8 cellular contexts compared by ENCODE assay signal in genomic region chr7:140479062-140479738, GRCh38. TPM values are rescaled to one million over a fixed set of nuclear protein-coding genes. Genes with fewer than 3 reads are reported as not detected.
DNase-seq lines count a peak whose midpoint lies in the region; ATAC-seq and TF ChIP-seq lines count a peak whose summit lies in the region.

TSS of gene MKRN1 (minus strand) at chr7:140479505. CDS start at chr7:140479344, 161 bp downstream.

- H3K27me3 ChIP-seq in osteoblast (ENCODE audit: insufficient read depth, low read length): peaks cover 2% of the 10 kb centered on the region
- H3K27me3 ChIP-seq in thoracic aorta (replicated peaks; ENCODE audit: insufficient read depth): no peaks in the 10 kb centered on the region

- TF ChIP-seq CTCF in osteoblast (IDR thresholded peaks at IDR 0.05; ENCODE audit: extremely low read depth, low read depth, low read length): no peak
- no peak for TF ChIP-seq CTCF in thoracic aorta (IDR thresholded peaks at IDR 0.05)

- H3K4me1 ChIP-seq in osteoblast (ENCODE audit: insufficient read depth, low read length): peaks cover 8% of the 10 kb centered on the region
- H3K4me1 ChIP-seq in thoracic aorta (ENCODE audit: control insufficient read depth in 1 of 2, low read depth in 2 of 2): peaks cover 11 to 22% of the 10 kb centered on the region in 2 donors

- no peaks in the 10 kb centered on the region for H3K9me3 Mint-ChIP-seq in activated naive CD8-positive, alpha-beta T cell (ENCODE audit: low read depth)

- no peaks in the 10 kb centered on the region for H3K9me3 ChIP-seq in osteoblast (ENCODE audit: low read depth, low read length)
- H3K9me3 ChIP-seq in thoracic aorta: no peaks in the 10 kb centered on the region

- peak; percentile 98 for DNase-seq in NCI-H1092 treated with DMSO at 0.1 percent for 48 hours (lab: John Stamatoyannopoulos, UW)
- DNase-seq in SKM-1 (lab: John Stamatoyannopoulos, UW; ENCODE audit: unreplicated experiment): peak; percentile 75
- peak; percentile 91 for DNase-seq in glomerular visceral epithelial cell (ENCODE audit: extremely low spot score)
- DNase-seq in osteoblast (ENCODE audit: insufficient read length, low spot score, missing footprints): peak; percentile 98
- peak; percentile 79 for DNase-seq in thoracic aorta (ENCODE audit: low spot score)

- H2AFZ ChIP-seq in osteoblast (ENCODE audit: low read length): peak within 1 kb of the TSS; percentile 94

- H3K4me2 ChIP-seq in osteoblast (ENCODE audit: insufficient read depth, low read length): peak within 1 kb of the TSS; percentile 79

- peak; percentile 95 for ATAC-seq in HG02610 (IDR thresholded peaks at IDR 0.05; ENCODE audit: unreplicated experiment)
- peak; percentile 91 for ATAC-seq in thoracic aorta (ENCODE audit: insufficient number of reproducible peaks, low FRiP score, low read depth)

- H3K4me1 Mint-ChIP-seq in activated naive CD8-positive, alpha-beta T cell (ENCODE audit: low read depth): peaks cover 29% of the 10 kb centered on the region

- H3K36me3 ChIP-seq in osteoblast (ENCODE audit: insufficient read depth, low read length) (no peaks in the 10 kb centered on the region), thoracic aorta (no peaks in the 10 kb centered on the region)

- H3K27ac ChIP-seq in osteoblast (ENCODE audit: low read depth, low read length) (peak within 1 kb of the TSS; percentile 63), thoracic aorta (peak within 1 kb of the TSS; percentile 69 to 82)

- peak within 1 kb of the TSS; percentile 99 for H3K4me3 Mint-ChIP-seq in activated naive CD8-positive, alpha-beta T cell

- peak within 1 kb of the TSS; percentile 96 for H3K27ac Mint-ChIP-seq in activated naive CD8-positive, alpha-beta T cell

- no peaks in the 10 kb centered on the region for H3K36me3 Mint-ChIP-seq in activated naive CD8-positive, alpha-beta T cell

- peak within 1 kb of the TSS; percentile 94 for H3K4me3 ChIP-seq in GM08714 (ENCODE audit: low read length)
- H3K4me3 ChIP-seq in osteoblast (ENCODE audit: insufficient read depth, low read length): peak within 1 kb of the TSS; percentile 89
- H3K4me3 ChIP-seq in thoracic aorta: peak within 1 kb of the TSS; percentile 97

- no peaks in the 10 kb centered on the region for H3K27me3 Mint-ChIP-seq in activated naive CD8-positive, alpha-beta T cell

- peaks cover 28% of the 10 kb centered on the region for H4K20me1 ChIP-seq in osteoblast (ENCODE audit: insufficient read depth, low read length)

- peaks cover 46% of the 10 kb centered on the region for H3K79me2 ChIP-seq in osteoblast (ENCODE audit: insufficient read depth, low read length)

RNA-seq across cellular contexts. Expression of gene MKRN1, which starts in this region (rescaled TPM):
- total RNA-seq in osteoblast (69.8 and 71.6 TPM in 2 replicates), thoracic aorta (10 to 100 TPM; 39.7 to 62.1 TPM)

Comparison
In these comparisons a context has a peak if more than half of its experiments do, and no peak if none do; other contexts are left out.
1. Peak in every context shown above with its lines: DNase-seq, ATAC-seq, H3K4me3 ChIP-seq and H3K27ac ChIP-seq.